Comparison of ENCODE assay signal across 13 cellular contexts in genomic region chr1:61436016-61436415, GRCh38.
DNase-seq lines count a peak whose midpoint lies in the region; ATAC-seq and TF ChIP-seq lines count a peak whose summit lies in the region.
"Had no signal": no experiment of that assay in that cellular context is flagged by ENCODE, and none has a peak within 500 bp of the region (broad histone marks: within the 10 kb centered on the region; RNA-seq: fewer than 3 reads in every experiment).

No MANE protein-coding gene starts in this region.

- peak; percentile 15; the same call in 1 of the 2 replicates for TF ChIP-seq CTCF in OCI-LY3 (IDR thresholded peaks at IDR 0.05; ENCODE audit: low read depth, low read length)
- no peak for TF ChIP-seq CTCF in foreskin fibroblast (IDR thresholded peaks at IDR 0.05; ENCODE audit: low read depth, low read length)
- no peak for TF ChIP-seq CTCF in stomach (IDR thresholded peaks at IDR 0.05)
- TF ChIP-seq CTCF in dorsolateral prefrontal cortex (IDR thresholded peaks at IDR 0.05 in 54 of 56, conservative IDR thresholded peaks at IDR 0.05 in 2 of 56; ENCODE audit: low read depth in 1 of 56, partially characterized antibody in 56 of 56) = peak in 9 of 56 donors; percentile 8 to 18 (median 12)

- intact Hi-C loops in activated naive CD4-positive, alpha-beta T cell treated with anti-CD3 and anti-CD28 coated beads for 36 hours (cut with micrococcal nuclease) = no loop called here
- intact Hi-C loops in stomach (cut with DNase I; ENCODE audit: low total_unique reads) (no loop called here), dorsolateral prefrontal cortex (cut with DNase I) (no loop called here)

- H2AFZ ChIP-seq in OCI-LY3 (ENCODE audit: low read depth, low read length) = no peak overlapping the region

- no peak for TF ChIP-seq EP300 in stomach (IDR thresholded peaks at IDR 0.05)

- no peaks in the 10 kb centered on the region for H3K4me1 Mint-ChIP-seq in activated naive CD4-positive, alpha-beta T cell treated with anti-CD3 and anti-CD28 coated beads for 36 hours (ENCODE audit: low read depth)

- H3K4me2 ChIP-seq in OCI-LY3 (ENCODE audit: low read length) = no peak overlapping the region

- CTCF ChIA-PET in activated naive CD4-positive, alpha-beta T cell treated with anti-CD3 and anti-CD28 coated beads for 36 hours (lab: Charles Lee) = no interaction called here
- CTCF ChIA-PET in HEK293T (lab: Yijun Ruan, JAX) = interaction anchor here (1.1 kb wide), 1 partner anchor 15 kb away, joined by 3 read pairs; no protein-coding TSS in a partner anchor

- H3K36me3 ChIP-seq in OCI-LY3 (replicated peaks; ENCODE audit: low read depth, low read length) (no peaks in the 10 kb centered on the region), stomach (no peaks in the 10 kb centered on the region)
- H3K36me3 ChIP-seq: suprapubic skin had no signal

- H3K27me3 Mint-ChIP-seq in activated naive CD4-positive, alpha-beta T cell treated with anti-CD3 and anti-CD28 coated beads for 36 hours (ENCODE audit: low read depth) = no peaks in the 10 kb centered on the region

- ATAC-seq in GM19452 (IDR thresholded peaks at IDR 0.05; ENCODE audit: unreplicated experiment) = no peak

- H3K4me3 ChIP-seq in OCI-LY3 (ENCODE audit: low read length) (no peak overlapping the region), foreskin fibroblast (ENCODE audit: low read depth in 1 of 2, low read length in 2 of 2) (no peak overlapping the region), stomach (no peak overlapping the region), dorsolateral prefrontal cortex (no peak overlapping the region)
- H3K4me3 ChIP-seq: suprapubic skin had no signal

- peak; percentile 7 for DNase-seq in activated naive CD4-positive, alpha-beta T cell treated with anti-CD3 and anti-CD28 coated beads for 36 hours
- DNase-seq in activated naive CD4-positive, alpha-beta T cell treated with anti-CD3 and anti-CD28 coated beads, Interleukin-2, amount 50 U/mL, for 16 hours = no peak
- DNase-seq in foreskin fibroblast (peak; percentile 9 to 39), stomach (no peak), HEK293T (ENCODE audit: extremely low spot score) (no peak), dorsolateral prefrontal cortex (no peak)
- DNase-seq: activated CD4-positive, CD25-positive, alpha-beta regulatory T cell; central memory CD4-positive, alpha-beta T cell; GDM1 had no signal

- H3K79me2 ChIP-seq in OCI-LY3 (ENCODE audit: low read length) = no peaks in the 10 kb centered on the region

- 60 to 76% (median 64%) methylated on average over 3 of the region's 3 CpGs for WGBS in stomach, 5 donors

- no peaks in the 10 kb centered on the region for H3K4me1 ChIP-seq in OCI-LY3 (ENCODE audit: low read length)
- peaks cover 10 to 44% (median 30%) of the 10 kb centered on the region in 4 donors for H3K4me1 ChIP-seq in stomach

- H3K9me3 ChIP-seq in OCI-LY3 (ENCODE audit: insufficient read depth, low read length) (no peaks in the 10 kb centered on the region), stomach (no peaks in the 10 kb centered on the region)
- H3K9me3 ChIP-seq: suprapubic skin had no signal

- H3K27ac ChIP-seq in OCI-LY3 (ENCODE audit: low read length) (no peak overlapping the region), stomach (peak overlapping the region in 3 of 5 donors; percentile 24 to 67 (median 55)), dorsolateral prefrontal cortex (peak overlapping the region in 6 of 59 donors; percentile 1 to 23 (median 10))
- H3K27ac ChIP-seq: suprapubic skin had no signal

- no peak overlapping the region for H3K9ac ChIP-seq in OCI-LY3 (ENCODE audit: low read length)

- H3K27ac Mint-ChIP-seq in activated naive CD4-positive, alpha-beta T cell treated with anti-CD3 and anti-CD28 coated beads for 36 hours = no peak overlapping the region
- H3K27ac Mint-ChIP-seq: progenitor cell of endocrine pancreas had no signal

- H3K4me3 Mint-ChIP-seq in activated naive CD4-positive, alpha-beta T cell treated with anti-CD3 and anti-CD28 coated beads for 36 hours = no peak overlapping the region

- TF ChIP-seq POLR2A in stomach (IDR thresholded peaks at IDR 0.05) = no peak

- POLR2A ChIA-PET in HEK293T (lab: Yijun Ruan, JAX) = no interaction called here

- no peaks in the 10 kb centered on the region for H3K9me3 Mint-ChIP-seq in activated naive CD4-positive, alpha-beta T cell treated with anti-CD3 and anti-CD28 coated beads for 36 hours

- H3K36me3 Mint-ChIP-seq in activated naive CD4-positive, alpha-beta T cell treated with anti-CD3 and anti-CD28 coated beads for 36 hours (ENCODE audit: low read depth) = no peaks in the 10 kb centered on the region

- H4K20me1 ChIP-seq in OCI-LY3 (ENCODE audit: insufficient read depth, low read length) = no peaks in the 10 kb centered on the region

- H3K27me3 ChIP-seq in OCI-LY3 (ENCODE audit: low read depth, low read length) (peaks cover 8% of the 10 kb centered on the region), stomach (no peaks in the 10 kb centered on the region), dorsolateral prefrontal cortex (no peaks in the 10 kb centered on the region)
- H3K27me3 ChIP-seq: suprapubic skin had no signal

TF ChIP-seq in HEK293T, 16 proteins besides CTCF, POLR2A, EP300 and RAD21:
- no peak for TF ChIP-seq HDGF (IDR thresholded peaks at IDR 0.05; ENCODE audit: borderline replicate concordance)
- no peak for TF ChIP-seq BHLHE40 (IDR thresholded peaks at IDR 0.05; ENCODE audit: borderline replicate concordance)
- no peak for TF ChIP-seq FOXK2 (IDR thresholded peaks at IDR 0.05)
- no peak for TF ChIP-seq ELF4 (IDR thresholded peaks at IDR 0.05)
- TF ChIP-seq ARNT (IDR thresholded peaks at IDR 0.05) = no peak
- no peak for TF ChIP-seq NFRKB (IDR thresholded peaks at IDR 0.05)
- no peak for TF ChIP-seq L3MBTL2 (conservative IDR thresholded peaks at IDR 0.05)
- TF ChIP-seq TARDBP (IDR thresholded peaks at IDR 0.05) = no peak
- no peak for TF ChIP-seq ZNF384 (IDR thresholded peaks at IDR 0.05)
- TF ChIP-seq FOXA1 (IDR thresholded peaks at IDR 0.05) = no peak
- TF ChIP-seq LEF1 (IDR thresholded peaks at IDR 0.05; ENCODE audit: borderline replicate concordance) = no peak
- no peak for TF ChIP-seq FOXM1 (IDR thresholded peaks at IDR 0.05; ENCODE audit: borderline replicate concordance)
TF ChIP-seq in HEK293T: peak in this region for 0.

Comparison
In these comparisons a context has a peak if more than half of its experiments do, and no peak if none do; other contexts are left out.
1. DNase-seq: peak in activated naive CD4-positive, alpha-beta T cell treated with anti-CD3 and anti-CD28 coated beads for 36 hours (single experiment) and foreskin fibroblast (2 of 2); none in activated naive CD4-positive, alpha-beta T cell treated with anti-CD3 and anti-CD28 coated beads, Interleukin-2, amount 50 U/mL, for 16 hours (single experiment), stomach (single experiment), HEK293T (single experiment) and dorsolateral prefrontal cortex (0 of 10).